ENCODE assay signal across 9 cellular contexts in the genomic region with DNA sequence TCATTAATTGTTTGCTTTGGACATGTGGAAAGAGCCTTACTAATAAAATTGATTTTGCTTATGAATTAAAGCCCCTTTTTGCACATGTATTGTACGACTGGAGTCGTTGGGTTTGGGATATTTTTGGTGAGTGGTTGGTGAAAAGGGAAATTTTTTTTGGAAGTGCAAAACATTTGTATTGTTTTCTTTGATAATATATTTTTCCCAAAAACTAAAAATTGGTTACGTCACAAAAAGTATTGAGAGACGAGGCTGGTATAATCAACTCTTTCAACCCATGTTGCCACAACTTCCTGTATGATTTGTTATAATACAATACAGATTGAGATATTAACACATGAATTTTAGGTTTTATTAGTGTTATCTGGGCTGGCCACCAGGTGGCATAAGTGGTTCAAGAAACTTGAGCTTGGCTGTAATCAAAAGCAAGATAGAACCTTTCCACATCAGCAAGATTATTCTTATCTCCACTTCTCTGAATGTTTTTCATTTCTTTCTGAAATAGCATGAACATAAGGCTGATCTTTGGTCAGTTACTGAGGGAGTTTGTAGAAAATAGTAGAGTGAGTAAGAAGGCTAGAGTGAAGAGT. TPM values are rescaled to one million over a fixed set of nuclear protein-coding genes. Genes with fewer than 3 reads are reported as not detected.
DNase-seq lines count a peak whose midpoint lies in the region; TF ChIP-seq lines count a peak whose summit lies in the region.
"Had no signal": no experiment of that assay in that cellular context is flagged by ENCODE, and none has a peak within 500 bp of the region (broad histone marks: within the 10 kb centered on the region; RNA-seq: fewer than 3 reads in every experiment).

No MANE protein-coding gene starts in this region.

- no peak overlapping the region for H3K4me3 ChIP-seq in suprapubic skin

- TF ChIP-seq EP300 in suprapubic skin (IDR thresholded peaks at IDR 0.05) = no peak

- H3K4me1 ChIP-seq in suprapubic skin = no peaks in the 10 kb centered on the region

- no peaks in the 10 kb centered on the region for H3K9me3 ChIP-seq in suprapubic skin

- DNase-seq in HEK293T (ENCODE audit: extremely low spot score) = peak; percentile 47
- peak; percentile 55 for DNase-seq in NOMO-1 treated with DMSO at 0.1 percent for 48 hours (lab: John Stamatoyannopoulos, UW; ENCODE audit: unreplicated experiment)
- peak; percentile 15 to 33 for DNase-seq in activated CD8-positive, alpha-beta memory T cell treated with anti-CD3 and anti-CD28 coated beads for 4 hours (ENCODE audit: low read depth in 2 of 2)
- peak; percentile 73 to 83 for DNase-seq in erythroblast (lab: John Stamatoyannopoulos, UW)
- DNase-seq in neural crest cell (ENCODE audit: low read depth, low spot score) = peak; percentile 54
- no peak for DNase-seq in suprapubic skin (ENCODE audit: low spot score in 2 of 2)
- DNase-seq in posterior vena cava (ENCODE audit: low spot score) = no peak

- peaks cover 4% of the 10 kb centered on the region for H3K36me3 Mint-ChIP-seq in neural crest cell (ENCODE audit: low read depth)

- WGBS in suprapubic skin = 29% methylated on average over 4 of the region's 4 CpGs

- H3K27ac ChIP-seq in C4-2B (no peak overlapping the region), suprapubic skin (no peak overlapping the region)

- TF ChIP-seq CTCF in C4-2B (conservative IDR thresholded peaks at IDR 0.05) (peak; percentile 78), neural crest cell (conservative IDR thresholded peaks at IDR 0.05) (peak; percentile 83), suprapubic skin (IDR thresholded peaks at IDR 0.05) (peak; percentile 52 to 67)

- intact Hi-C loops in posterior vena cava (cut with DNase I) = loop anchor here in 1 of 2 donors (2.0 kb wide), 1 partner anchor 85 kb away; no protein-coding TSS in a partner anchor

- TF ChIP-seq POLR2A in erythroblast (IDR thresholded peaks at IDR 0.05; ENCODE audit: low read length) (no peak), suprapubic skin (IDR thresholded peaks at IDR 0.05) (no peak)

- H3K4me1 Mint-ChIP-seq in neural crest cell = peaks cover 18% of the 10 kb centered on the region

- no peak overlapping the region for H3K4me3 Mint-ChIP-seq in neural crest cell

- H3K9me3 Mint-ChIP-seq in neural crest cell = no peaks in the 10 kb centered on the region

- no peaks in the 10 kb centered on the region for H3K27me3 ChIP-seq in suprapubic skin

- no peak overlapping the region for H3K27ac Mint-ChIP-seq in neural crest cell (ENCODE audit: unreplicated experiment)

- no peaks in the 10 kb centered on the region for H3K27me3 Mint-ChIP-seq in neural crest cell (ENCODE audit: low read depth)

- POLR2A ChIA-PET in HEK293T (lab: Yijun Ruan, JAX) = interaction anchor here (0.5 to 1.5 kb wide), 6 partner anchors 10 to 88 kb away, joined by 3 to 11 read pairs (median 4); no protein-coding TSS in a partner anchor

- CTCF ChIA-PET in HEK293T (lab: Yijun Ruan, JAX) = interaction anchor here (0.6 to 5.6 kb wide), 14 partner anchors 8 to 481 kb away, joined by 3 to 53 read pairs (median 3); partner anchors contain the start of gene AP1G2

- peaks cover 64% of the 10 kb centered on the region for H3K36me3 ChIP-seq in suprapubic skin

TF ChIP-seq in HEK293T, 16 proteins besides CTCF, POLR2A, EP300 and RAD21:
- TF ChIP-seq SP1 (IDR thresholded peaks at IDR 0.05) (no peak), FOXK2 (IDR thresholded peaks at IDR 0.05) (no peak), BHLHE40 (IDR thresholded peaks at IDR 0.05; ENCODE audit: borderline replicate concordance) (no peak), LEF1 (IDR thresholded peaks at IDR 0.05; ENCODE audit: borderline replicate concordance) (no peak), FOXA1 (IDR thresholded peaks at IDR 0.05) (no peak), ARNT (IDR thresholded peaks at IDR 0.05) (no peak), ZNF384 (IDR thresholded peaks at IDR 0.05) (no peak), NFRKB (IDR thresholded peaks at IDR 0.05) (no peak), ELF4 (IDR thresholded peaks at IDR 0.05) (no peak), L3MBTL2 (conservative IDR thresholded peaks at IDR 0.05) (no peak), SUZ12 (IDR thresholded peaks at IDR 0.05) (no peak), HDGF (IDR thresholded peaks at IDR 0.05; ENCODE audit: borderline replicate concordance) (no peak), FOXM1 (IDR thresholded peaks at IDR 0.05; ENCODE audit: borderline replicate concordance) (no peak), TARDBP (IDR thresholded peaks at IDR 0.05) (no peak), CTBP1 (IDR thresholded peaks at IDR 0.05; ENCODE audit: borderline replicate concordance) (no peak)
- TF ChIP-seq, protein P1, sequence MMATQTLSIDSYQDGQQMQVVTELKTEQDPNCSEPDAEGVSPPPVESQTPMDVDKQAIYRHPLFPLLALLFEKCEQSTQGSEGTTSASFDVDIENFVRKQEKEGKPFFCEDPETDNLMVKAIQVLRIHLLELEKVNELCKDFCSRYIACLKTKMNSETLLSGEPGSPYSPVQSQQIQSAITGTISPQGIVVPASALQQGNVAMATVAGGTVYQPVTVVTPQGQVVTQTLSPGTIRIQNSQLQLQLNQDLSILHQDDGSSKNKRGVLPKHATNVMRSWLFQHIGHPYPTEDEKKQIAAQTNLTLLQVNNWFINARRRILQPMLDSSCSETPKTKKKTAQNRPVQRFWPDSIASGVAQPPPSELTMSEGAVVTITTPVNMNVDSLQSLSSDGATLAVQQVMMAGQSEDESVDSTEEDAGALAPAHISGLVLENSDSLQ (IDR thresholded peaks at IDR 0.05) = no peak

RNA-seq across cellular contexts. Expression of gene NGDN, which starts 8.7 kb away (rescaled TPM):
- total RNA-seq in neural crest cell = 53.3 and 54.7 TPM in 2 replicates
- 10 to 100 TPM; 31.1 to 61.4 (median 46.5) TPM for total RNA-seq in suprapubic skin
- 10 to 100 TPM; 27.8 to 28.4 TPM for total RNA-seq in posterior vena cava

RNA-seq across cellular contexts. Expression of gene MYH7, which starts 42.7 kb away (rescaled TPM):
- total RNA-seq in neural crest cell (0.05 TPM in 1 of 2 replicates, not detected in the other), suprapubic skin (not detected), posterior vena cava (not detected)
- total RNA-seq: subcutaneous adipose tissue had no signal

Comparison
In these comparisons a context has a peak if more than half of its experiments do, and no peak if none do; other contexts are left out.
1. DNase-seq: peak in HEK293T (single experiment), NOMO-1 treated with DMSO at 0.1 percent for 48 hours (single experiment), activated CD8-positive, alpha-beta memory T cell treated with anti-CD3 and anti-CD28 coated beads for 4 hours (2 of 2), erythroblast (2 of 2) and neural crest cell (single experiment); none in suprapubic skin (0 of 2) and posterior vena cava (single experiment).
2. Peak in every context shown above with its lines, with median percentiles within 50 percentile points of each other: CTCF ChIP-seq.